Comparison of ENCODE assay signal across 9 cellular contexts in the genomic region with DNA sequence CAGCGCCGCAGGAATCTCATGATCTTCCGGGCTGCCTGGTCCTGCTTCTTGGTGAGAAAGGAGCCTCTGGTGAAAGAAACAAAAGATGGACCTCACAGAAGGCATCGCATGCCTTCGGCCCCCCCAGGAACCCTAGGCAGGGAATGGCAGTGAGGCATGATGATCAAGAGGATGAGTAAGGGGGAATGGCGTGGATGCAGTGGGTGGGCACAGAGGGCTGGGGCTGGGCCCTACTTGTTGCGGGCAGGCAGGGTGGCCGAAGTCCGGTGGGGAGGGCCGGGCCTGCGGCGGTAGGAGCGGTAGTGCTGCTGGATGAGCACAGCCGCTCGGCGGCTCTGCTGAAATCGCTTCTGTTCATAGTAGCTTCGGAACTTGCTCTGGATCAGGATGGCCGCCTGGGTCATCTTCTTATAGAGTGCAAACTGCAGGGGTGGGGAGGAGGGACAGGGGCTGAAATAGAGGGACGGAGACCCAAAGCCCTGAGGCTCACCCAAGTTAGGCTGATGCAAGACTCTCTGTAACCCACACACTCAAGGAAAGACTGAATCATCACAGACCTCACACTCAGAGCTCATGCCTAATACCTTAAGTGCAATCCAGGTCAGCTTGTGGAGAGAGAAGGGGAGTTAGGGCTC. TPM values are rescaled to one million over a fixed set of nuclear protein-coding genes. Genes with fewer than 3 reads are reported as not detected.
DNase-seq lines count a peak whose midpoint lies in the region; ATAC-seq and TF ChIP-seq lines count a peak whose summit lies in the region.
"Had no signal": no experiment of that assay in that cellular context is flagged by ENCODE, and none has a peak within 500 bp of the region (broad histone marks: within the 10 kb centered on the region; RNA-seq: fewer than 3 reads in every experiment).

No MANE protein-coding gene starts in this region.

- H3K27me3 ChIP-seq in A673 (replicated peaks; ENCODE audit: insufficient read depth, low read depth, low read length, poor library complexity) = no peaks in the 10 kb centered on the region
- peaks cover 13% of the 10 kb centered on the region; the same call in 1 of the 2 replicates for H3K27me3 ChIP-seq in H7 (ENCODE audit: control insufficient read depth, insufficient read depth, low read length)

- peaks cover 34% of the 10 kb centered on the region for H3K4me1 Mint-ChIP-seq in activated CD8-positive, alpha-beta T cell treated with anti-CD3 and anti-CD28 coated beads for 36 hours (ENCODE audit: low read depth)

- POLR2A ChIA-PET in A673 (lab: Charles Lee; ENCODE audit: low non-redundant PET) = no interaction called here
- POLR2A ChIA-PET in activated CD8-positive, alpha-beta T cell treated with anti-CD3 and anti-CD28 coated beads for 36 hours (lab: Charles Lee) = interaction anchor here (0.6 to 15.1 kb wide), 17 partner anchors 8 to 304 kb away, joined by 3 to 627 read pairs (median 5); a partner anchor contains a TSS

- H3K36me3 ChIP-seq in A673 (ENCODE audit: insufficient read depth, low read length, poor library complexity, severe bottlenecking) = peaks cover 12% of the 10 kb centered on the region
- peaks cover 4% of the 10 kb centered on the region for H3K36me3 ChIP-seq in H7 (replicated peaks; ENCODE audit: control insufficient read depth, insufficient read depth, low read length)

- H3K4me3 ChIP-seq in A673 (ENCODE audit: low read depth, low read length, poor library complexity, severe bottlenecking) = peak overlapping the region; percentile 59
- H3K4me3 ChIP-seq in H7 (ENCODE audit: insufficient read depth, low read depth, low read length) = peak overlapping the region; percentile 87

- intact Hi-C loops in A673 (cut with micrococcal nuclease; ENCODE audit: unreplicated experiment) = no loop called here
- intact Hi-C loops in activated CD8-positive, alpha-beta T cell treated with anti-CD3 and anti-CD28 coated beads for 36 hours (cut with micrococcal nuclease) = loop anchor here (1.0 kb wide), 1 partner anchor 22 kb away; no protein-coding TSS in a partner anchor

- H3K9me3 Mint-ChIP-seq in activated CD8-positive, alpha-beta T cell treated with anti-CD3 and anti-CD28 coated beads for 36 hours = peaks cover 2% of the 10 kb centered on the region
- H3K9me3 Mint-ChIP-seq: naive thymus-derived CD8-positive, alpha-beta T cell had no signal

- CTCF ChIA-PET in A673 (lab: Charles Lee) = interaction anchor here (2.3 kb wide), 1 partner anchor 18 kb away, joined by 8 read pairs; a partner anchor contains a TSS
- CTCF ChIA-PET in activated CD8-positive, alpha-beta T cell treated with anti-CD3 and anti-CD28 coated beads for 36 hours (lab: Charles Lee) = interaction anchor here (0.9 to 3.6 kb wide), 4 partner anchors 11 to 93 kb away, joined by 4 to 30 read pairs (median 6); a partner anchor contains a TSS

- peak; percentile 26 for ATAC-seq in activated CD8-positive, alpha-beta T cell treated with anti-CD3 and anti-CD28 coated beads for 36 hours
- ATAC-seq in GM19452 (IDR thresholded peaks at IDR 0.05; ENCODE audit: unreplicated experiment) (no peak), GM19455 (IDR thresholded peaks at IDR 0.05; ENCODE audit: unreplicated experiment) (no peak)
- ATAC-seq: naive thymus-derived CD8-positive, alpha-beta T cell had no signal

- no peak overlapping the region for H3K4me3 Mint-ChIP-seq in activated CD8-positive, alpha-beta T cell treated with anti-CD3 and anti-CD28 coated beads for 36 hours

- DNase-seq in A673 (ENCODE audit: low spot score) (no peak), H7 (peak; percentile 66), glomerular visceral epithelial cell (ENCODE audit: extremely low spot score) (peak; percentile 83), G401 (ENCODE audit: low spot score) (no peak)
- peak; percentile 79 for DNase-seq in activated CD8-positive, alpha-beta T cell treated with anti-CD3 and anti-CD28 coated beads for 36 hours
- DNase-seq in stimulated activated CD4-positive, alpha-beta T cell treated with anti-CD3 and anti-CD28 coated beads, Interleukin-15, amount 100 ng/mL, for 48 hours (ENCODE audit: low read depth in 2 of 2) = peak; percentile 47 to 50

- H3K27ac Mint-ChIP-seq in activated CD8-positive, alpha-beta T cell treated with anti-CD3 and anti-CD28 coated beads for 36 hours = no peak overlapping the region

- no peaks in the 10 kb centered on the region for H3K27me3 Mint-ChIP-seq in activated CD8-positive, alpha-beta T cell treated with anti-CD3 and anti-CD28 coated beads for 36 hours
- H3K27me3 Mint-ChIP-seq: naive thymus-derived CD8-positive, alpha-beta T cell had no signal

- TF ChIP-seq CTCF in A673 (conservative IDR thresholded peaks at IDR 0.05; ENCODE audit: low read depth, low read length) = no peak
- TF ChIP-seq CTCF in activated CD8-positive, alpha-beta T cell treated with anti-CD3 and anti-CD28 coated beads for 36 hours (IDR thresholded peaks at IDR 0.05) = no peak

- peaks cover 38% of the 10 kb centered on the region for H3K36me3 Mint-ChIP-seq in activated CD8-positive, alpha-beta T cell treated with anti-CD3 and anti-CD28 coated beads for 36 hours (ENCODE audit: low read depth)

- in situ Hi-C loops in G401 (cut with HindIII; ENCODE audit: low sequenced_read_pairs) = no loop called here

- peak overlapping the region; percentile 94 for H3K27ac ChIP-seq in A673 (ENCODE audit: low read depth, low read length, poor library complexity, severe bottlenecking)

- H3K9me3 ChIP-seq in A673 (ENCODE audit: low read depth, low read length, poor library complexity, severe bottlenecking) = no peaks in the 10 kb centered on the region

- no TSS peak for BruUV-seq in A673 (replicated peaks; lab: Mats Ljungman, UMichigan)

- H3K4me1 ChIP-seq in A673 (ENCODE audit: insufficient read depth, low read length, poor library complexity, severe bottlenecking) = peaks cover 17% of the 10 kb centered on the region

RNA-seq across cellular contexts. Expression of a gene that starts 1.4 kb away (rescaled TPM):
- total RNA-seq in A673 (2021) = 74.8 and 88.9 TPM in 2 replicates
- 103 and 105 TPM in 2 replicates for total RNA-seq in H7 (2014; rRNA removed; shearing (Covaris generic))
- total RNA-seq in activated CD8-positive, alpha-beta T cell treated with anti-CD3 and anti-CD28 coated beads for 36 hours = 10 to 100 TPM; 62.7 to 62.9 TPM
- total RNA-seq in G401 (2014; rRNA removed; shearing (Covaris generic)) = 32.3 and 59.7 TPM in 2 replicates

RNA-seq across cellular contexts. Expression of a gene that starts 18.1 kb away (rescaled TPM):
- total RNA-seq in A673 (2021) = 12.3 and 16.6 TPM in 2 replicates
- total RNA-seq in H7 (2014; rRNA removed; shearing (Covaris generic)) = 24.2 and 25.7 TPM in 2 replicates
- 10 to 100 TPM; 31.3 to 34.0 TPM for total RNA-seq in activated CD8-positive, alpha-beta T cell treated with anti-CD3 and anti-CD28 coated beads for 36 hours
- total RNA-seq in G401 (2014; rRNA removed; shearing (Covaris generic)) = 52.8 and 75.4 TPM in 2 replicates

RNA-seq across cellular contexts. Expression of a gene that starts 18.4 kb away (rescaled TPM):
- 16.3 and 24.8 TPM in 2 replicates for total RNA-seq in A673 (2021)
- 1.6 and 3.8 TPM in 2 replicates for total RNA-seq in H7 (2014; rRNA removed; shearing (Covaris generic))
- total RNA-seq in activated CD8-positive, alpha-beta T cell treated with anti-CD3 and anti-CD28 coated beads for 36 hours = 10 to 100 TPM; 91.5 to 99.0 TPM
- 6.9 and 16.9 TPM in 2 replicates for total RNA-seq in G401 (2014; rRNA removed; shearing (Covaris generic))

RNA-seq across cellular contexts. Expression of a gene that starts 20.7 kb away (rescaled TPM):
- 1,021 and 1,026 TPM in 2 replicates for total RNA-seq in A673 (2021)
- 1,296 and 1,480 TPM in 2 replicates for total RNA-seq in H7 (2014; rRNA removed; shearing (Covaris generic))
- total RNA-seq in activated CD8-positive, alpha-beta T cell treated with anti-CD3 and anti-CD28 coated beads for 36 hours = 1,000 to 10,000 TPM; 1,726 to 1,759 TPM
- 563 and 707 TPM in 2 replicates for total RNA-seq in G401 (2014; rRNA removed; shearing (Covaris generic))

RNA-seq across cellular contexts. Expression of a gene that starts 28.3 kb away (rescaled TPM):
- 0.62 and 0.72 TPM in 2 replicates for total RNA-seq in A673 (2021)
- 0.42 and 0.63 TPM in 2 replicates for total RNA-seq in H7 (2014; rRNA removed; shearing (Covaris generic))
- total RNA-seq in activated CD8-positive, alpha-beta T cell treated with anti-CD3 and anti-CD28 coated beads for 36 hours = under 1 TPM in 1 of 2 experiments, not detected in 1; 0.63 TPM
- total RNA-seq in G401 (2014; rRNA removed; shearing (Covaris generic)) = 0.14 TPM in 1 of 2 replicates, not detected in the other

Comparison
In these comparisons a context has a peak if more than half of its experiments do, and no peak if none do; other contexts are left out.
1. DNase-seq: peak in H7 (single experiment), activated CD8-positive, alpha-beta T cell treated with anti-CD3 and anti-CD28 coated beads for 36 hours (single experiment), glomerular visceral epithelial cell (single experiment) and stimulated activated CD4-positive, alpha-beta T cell treated with anti-CD3 and anti-CD28 coated beads, Interleukin-15, amount 100 ng/mL, for 48 hours (2 of 2); none in A673 (single experiment) and G401 (single experiment).